21 cellular contexts compared by ENCODE assay signal in the genomic region with DNA sequence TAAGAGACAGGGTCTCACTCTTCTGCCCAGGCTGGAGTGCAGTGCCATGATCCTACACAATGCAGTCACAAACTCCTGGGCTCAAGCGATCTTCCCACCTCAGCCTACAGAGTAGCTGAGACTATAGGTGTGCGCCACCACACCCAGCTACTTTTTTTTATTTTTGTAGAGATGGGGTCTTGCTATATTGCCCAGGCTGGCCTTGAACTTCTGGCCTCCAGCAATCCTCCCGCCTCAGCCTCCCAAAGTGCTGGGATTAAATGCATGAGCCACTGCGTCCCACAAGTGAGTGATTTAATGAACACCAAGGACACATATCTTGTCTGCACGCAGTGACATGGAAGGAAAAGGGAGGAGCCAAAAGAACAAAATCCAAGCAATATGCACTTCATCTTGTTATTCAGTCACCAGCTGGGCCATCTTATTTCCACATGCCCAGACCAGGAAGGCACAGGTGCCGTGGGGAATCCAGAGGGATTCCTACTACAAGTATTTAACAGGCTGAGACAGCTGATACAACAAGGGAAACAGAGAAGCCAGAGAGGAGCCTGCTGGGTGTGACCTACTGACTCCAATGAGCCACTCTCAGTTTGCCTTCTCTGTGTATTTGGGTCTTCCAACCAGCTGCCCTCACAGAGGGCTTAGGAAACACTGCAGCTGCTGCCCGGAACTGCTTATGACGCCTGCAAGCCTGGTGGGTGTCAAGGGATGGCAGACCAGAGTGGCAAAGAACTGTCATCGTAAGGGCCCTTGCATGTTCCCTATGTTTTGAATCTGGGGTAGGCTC. TPM values are rescaled to one million over a fixed set of nuclear protein-coding genes. Genes with fewer than 3 reads are reported as not detected.
DNase-seq lines count a peak whose midpoint lies in the region; ATAC-seq and TF ChIP-seq lines count a peak whose summit lies in the region.
"Had no signal": no experiment of that assay in that cellular context is flagged by ENCODE, and none has a peak within 500 bp of the region (broad histone marks: within the 10 kb centered on the region; RNA-seq: fewer than 3 reads in every experiment).

No MANE protein-coding gene starts in this region.

- WGBS in psoas muscle, 3 donors, result 63 to 78% (median 72%) methylated on average over 9 of the region's 9 CpGs

- H3K36me3 ChIP-seq in psoas muscle (ENCODE audit: insufficient read depth in 1 of 2, low read depth in 1 of 2) (peaks cover 6 to 63% of the 10 kb centered on the region in 2 donors), HAP-1 (replicated peaks) (peaks cover 70% of the 10 kb centered on the region)

- no peak overlapping the region for H3K4me3 ChIP-seq in psoas muscle
- no peak overlapping the region for H3K4me3 ChIP-seq in HAP-1
- H3K4me3 ChIP-seq: BLaER1 treated with 17β-estradiol and CSF1 and Interleukin-3, amounts not matched to agents 10 nM and 100 nM; GM23338; MG63 had no signal

- intact Hi-C loops in psoas muscle (cut with DNase I), result no loop called here

- H3K4me1 ChIP-seq in psoas muscle (peaks cover 8% of the 10 kb centered on the region), HAP-1 (peaks cover 10% of the 10 kb centered on the region)
- H3K4me1 ChIP-seq: Caco-2 had no signal

- ATAC-seq in psoas muscle, result peak; percentile 54 to 85 (median 81)
- no peak for ATAC-seq in HG02571 (IDR thresholded peaks at IDR 0.05; ENCODE audit: unreplicated experiment)
- no peak for ATAC-seq in HG03521 (IDR thresholded peaks at IDR 0.05; ENCODE audit: unreplicated experiment)
- ATAC-seq: GM23338 had no signal

- DNase-seq in NCI-H2171 treated with DMSO at 0.1 percent for 48 hours (lab: John Stamatoyannopoulos, UW) (peak; percentile 52), NCI-H2171 (lab: John Stamatoyannopoulos, UW) (no peak), RWPE1 (ENCODE audit: low spot score) (no peak), endothelial cell (ENCODE audit: low spot score) (no peak), psoas muscle (no peak), HAP-1 (ENCODE audit: low spot score in 2 of 2) (no peak)
- DNase-seq: Caco-2; CD4-positive, alpha-beta memory T cell; HCEC 1CT; Kasumi-1; MG63; NCI-H1417; NCI-H1930; NCI-H226; NCI-H510A treated with DMSO at 0.1 percent for 48 hours; NCI-H774 had no signal

- no peaks in the 10 kb centered on the region for H3K9me3 Mint-ChIP-seq in endothelial cell (ENCODE audit: unreplicated experiment)
- H3K9me3 Mint-ChIP-seq: CD4-positive, alpha-beta memory T cell; GM23338 had no signal

- peak overlapping the region; percentile 42 for H3K4me3 Mint-ChIP-seq in endothelial cell (ENCODE audit: unreplicated experiment)
- H3K4me3 Mint-ChIP-seq: CD4-positive, alpha-beta memory T cell; GM23338 had no signal

- H3K27ac ChIP-seq in RWPE1 (peak overlapping the region; percentile 5; the same call in 1 of the 2 replicates), psoas muscle (peak overlapping the region; percentile 55)
- H3K27ac ChIP-seq: 22Rv1; BLaER1 treated with 17β-estradiol and CSF1 and Interleukin-3, amounts not matched to agents 10 nM and 100 nM had no signal

- TF ChIP-seq CTCF in RWPE1 (conservative IDR thresholded peaks at IDR 0.05; ENCODE audit: low read depth) (no peak), endothelial cell (IDR thresholded peaks at IDR 0.05; ENCODE audit: unreplicated experiment) (no peak), psoas muscle (IDR thresholded peaks at IDR 0.05) (no peak)

- peaks cover 24% of the 10 kb centered on the region for H3K36me3 Mint-ChIP-seq in endothelial cell (ENCODE audit: low read depth, unreplicated experiment)

- H3K4me1 Mint-ChIP-seq in endothelial cell (ENCODE audit: unreplicated experiment), result peaks cover 3% of the 10 kb centered on the region

- POLR2A ChIA-PET in RWPE1 (lab: Yijun Ruan, JAX; ENCODE audit: low non-redundant PET), result no interaction called here

- H3K27me3 ChIP-seq in psoas muscle (ENCODE audit: insufficient read depth in 3 of 3, low read length in 2 of 3) (no peaks in the 10 kb centered on the region), HAP-1 (ENCODE audit: low read depth) (no peaks in the 10 kb centered on the region)
- H3K27me3 ChIP-seq: BLaER1 treated with 17β-estradiol and CSF1 and Interleukin-3, amounts not matched to agents 10 nM and 100 nM; MG63 had no signal

- H3K27me3 Mint-ChIP-seq in endothelial cell (ENCODE audit: unreplicated experiment), result no peaks in the 10 kb centered on the region
- H3K27me3 Mint-ChIP-seq: CD4-positive, alpha-beta memory T cell had no signal

- CTCF ChIA-PET in RWPE1 (lab: Yijun Ruan, JAX), result interaction anchor here (1.2 kb wide), 1 partner anchor 171 kb away, joined by 4 read pairs; no protein-coding TSS in a partner anchor

- no peaks in the 10 kb centered on the region for H3K9me3 ChIP-seq in psoas muscle
- H3K9me3 ChIP-seq in HAP-1, result no peaks in the 10 kb centered on the region
- H3K9me3 ChIP-seq: Caco-2, MG63 had no signal

- H3K27ac Mint-ChIP-seq in endothelial cell (ENCODE audit: unreplicated experiment), result no peak overlapping the region
- H3K27ac Mint-ChIP-seq: GM23338 had no signal

- in situ Hi-C loops in HAP-1 (cut with MboI; ENCODE audit: low sequenced_read_pairs), result no loop called here

RNA-seq across cellular contexts. Expression of gene LSM12, which starts 17.0 kb away (rescaled TPM):
- total RNA-seq in endothelial cell (ENCODE audit: unreplicated experiment) (63.0 TPM), psoas muscle (10 to 100 TPM; 39.6 to 65.9 (median 52.9) TPM)
- polyA plus RNA-seq in psoas muscle, result 10 to 100 TPM; 42.7 to 52.9 (median 47.9) TPM

RNA-seq across cellular contexts. Expression of gene G6PC3, which starts 21.0 kb away (rescaled TPM):
- total RNA-seq in endothelial cell (ENCODE audit: unreplicated experiment) (113 TPM), psoas muscle (10 to 100 TPM; 27.7 to 43.3 (median 37.6) TPM)
- 10 to 100 TPM; 43.9 to 72.9 (median 61.0) TPM for polyA plus RNA-seq in psoas muscle

RNA-seq across cellular contexts. Expression of gene TMEM101, which starts 34.7 kb away (rescaled TPM):
- total RNA-seq in endothelial cell (ENCODE audit: unreplicated experiment) (32.1 TPM), psoas muscle (10 to 100 TPM; 13.2 to 25.4 (median 18.3) TPM)
- polyA plus RNA-seq in psoas muscle, result 10 to 100 TPM; 22.2 to 52.6 (median 42.4) TPM

RNA-seq across cellular contexts. Expression of gene NAGS, which starts 45.1 kb away (rescaled TPM):
- total RNA-seq in endothelial cell (ENCODE audit: unreplicated experiment) (1.2 TPM), psoas muscle (under 1 TPM in 2 of 4 donors, not detected in 2; 0.20 to 0.28 TPM)
- 10 to 100 TPM in 1 of 3 donors, under 1 TPM in 2; 0.10 to 13.5 (median 0.11) TPM for polyA plus RNA-seq in psoas muscle

Comparison
In these comparisons a context has a peak if more than half of its experiments do, and no peak if none do; other contexts are left out.
1. ATAC-seq: peak in psoas muscle (4 of 4); none in HG02571 (single experiment) and HG03521 (single experiment).